ENCODE assay signal across 33 cellular contexts in the genomic region with DNA sequence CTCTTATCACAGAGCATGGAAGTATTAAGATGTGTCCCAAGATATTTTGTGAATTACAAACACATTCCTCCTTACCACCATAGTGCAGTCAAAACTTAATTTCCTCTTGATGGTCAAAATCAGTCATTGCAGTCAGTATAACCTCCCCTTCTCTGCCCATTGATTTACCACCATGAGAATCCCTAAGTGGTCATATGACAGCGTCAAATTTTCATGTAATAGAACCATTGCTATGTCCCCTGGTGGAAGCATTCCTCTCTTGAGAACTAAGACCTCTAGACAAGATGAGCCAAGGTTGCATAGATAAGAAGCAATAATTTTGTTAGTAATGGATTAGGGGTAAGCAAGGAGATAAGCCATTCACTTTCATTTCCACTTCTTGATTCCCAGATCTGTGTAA.
"Had no signal": no experiment of that assay in that cellular context is flagged by ENCODE, and none has a peak within 500 bp of the region (broad histone marks: within the 10 kb centered on the region; RNA-seq: fewer than 3 reads in every experiment).

No MANE protein-coding gene starts in this region.

- ATAC-seq: activated CD8-positive, alpha-beta T cell treated with anti-CD3 and anti-CD28 coated beads for 36 hours; activated naive CD4-positive, alpha-beta T cell treated with anti-CD3 and anti-CD28 coated beads, Interleukin-2, amount 50 U/mL, for 72 hours; activated T-cell treated with anti-CD3 and anti-CD28 coated beads, Interleukin-2, amount 50 U/mL, for 4 hours; activated T-cell treated with anti-CD3 and anti-CD28 coated beads, Interleukin-2, amount 50 U/mL, for 72 hours; activated T-helper 17 cell treated with anti-CD3 and anti-CD28 coated beads, Interleukin-2, amount 50 U/mL, for 72 hours; body of pancreas had no signal

- H3K27ac ChIP-seq: adrenal gland, body of pancreas, brain microvascular endothelial cell, breast epithelium, VCaP had no signal

- H3K9me3 ChIP-seq: adrenal gland, body of pancreas, breast epithelium had no signal

- H3K27me3 ChIP-seq: adrenal gland, body of pancreas, brain microvascular endothelial cell, breast epithelium had no signal

- DNase-seq: activated B cell treated with CpG ODN at 0.5 μM for 24 hours; activated CD4-positive, alpha-beta memory T cell treated with anti-CD3 and anti-CD28 coated beads for 36 hours; activated CD4-positive, alpha-beta T cell treated with anti-CD3 and anti-CD28 coated beads for 4 hours; activated CD4-positive, alpha-beta T cell treated with anti-CD3 and anti-CD28 coated beads, Interleukin-2, amount 10 ng/mL, durations not matched to agents 24 days and 14 days; activated CD4-positive, alpha-beta T cell treated with anti-CD3 and anti-CD28 coated beads, Interleukin-2, amount 50 U/mL, for 1 hour; activated CD4-positive, alpha-beta T cell treated with anti-CD3 and anti-CD28 coated beads, Interleukin-2, amount 50 U/mL, for 4 hours; activated CD4-positive, CD25-positive, alpha-beta regulatory T cell treated with anti-CD3 and anti-CD28 coated beads, Interleukin-2, amount 50 U/mL, for 72 hours; activated CD8-positive, alpha-beta memory T cell treated with anti-CD3 and anti-CD28 coated beads, Interleukin-2, amount 50 U/mL, for 4 hours; activated CD8-positive, alpha-beta T cell treated with anti-CD3 and anti-CD28 coated beads for 36 hours; activated effector memory CD4-positive, alpha-beta T cell treated with anti-CD3 and anti-CD28 coated beads, Interleukin-2, amount 50 U/mL, for 16 hours; activated gamma-delta T cell treated with Interleukin-2 at 50 U/mL for 16 hours; activated naive CD4-positive, alpha-beta T cell; activated naive CD4-positive, alpha-beta T cell treated with anti-CD3 and anti-CD28 coated beads for 36 hours; activated naive CD4-positive, alpha-beta T cell treated with anti-CD3 and anti-CD28 coated beads, Interleukin-2, amount 50 U/mL, for 16 hours; activated naive CD8-positive, alpha-beta T cell treated with anti-CD3 and anti-CD28 coated beads for 36 hours; activated T-cell treated with anti-CD3 and anti-CD28 coated beads for 4 hours; activated T-cell treated with anti-CD3 and anti-CD28 coated beads, Interleukin-2, amount 50 U/mL, for 1 hour; activated T-cell treated with anti-CD3 and anti-CD28 coated beads, Interleukin-2, amount 50 U/mL, for 4 hours; activated T-cell treated with anti-CD3 and anti-CD28 coated beads, Interleukin-2, amount 50 U/mL, for 72 hours; adrenal gland; amniotic stem cell; aorta; body of pancreas; brain microvascular endothelial cell; central memory CD4-positive, alpha-beta T cell; T-helper 2 cell; T-helper 9 cell had no signal

- H3K27me3 Mint-ChIP-seq: activated B cell treated with CpG ODN at 0.5 μM for 24 hours; activated CD4-positive, alpha-beta memory T cell treated with anti-CD3 and anti-CD28 coated beads for 36 hours; activated CD4-positive, alpha-beta T cell treated with anti-CD3 and anti-CD28 coated beads, Interleukin-2, amount 10 ng/mL, durations not matched to agents 24 days and 14 days; activated CD8-positive, alpha-beta T cell treated with anti-CD3 and anti-CD28 coated beads for 36 hours; activated naive CD8-positive, alpha-beta T cell treated with anti-CD3 and anti-CD28 coated beads for 36 hours; activated T-helper 17 cell treated with anti-CD3 and anti-CD28 coated beads, Interleukin-2, amount 50 U/mL, for 72 hours had no signal

- H3K4me1 ChIP-seq: adrenal gland, body of pancreas, breast epithelium had no signal

- H3K4me3 ChIP-seq: adrenal gland, body of pancreas, breast epithelium had no signal

- H3K36me3 Mint-ChIP-seq: activated CD4-positive, alpha-beta memory T cell treated with anti-CD3 and anti-CD28 coated beads for 36 hours; activated naive CD4-positive, alpha-beta T cell treated with anti-CD3 and anti-CD28 coated beads, Interleukin-2, amount 50 U/mL, for 72 hours; activated naive CD8-positive, alpha-beta T cell treated with anti-CD3 and anti-CD28 coated beads for 36 hours had no signal

- H3K27ac Mint-ChIP-seq: activated B cell treated with CpG ODN at 0.5 μM for 24 hours; activated CD4-positive, alpha-beta memory T cell treated with anti-CD3 and anti-CD28 coated beads for 36 hours; activated CD4-positive, alpha-beta T cell treated with anti-CD3 and anti-CD28 coated beads, Interleukin-2, amount 10 ng/mL, durations not matched to agents 24 days and 14 days; activated CD8-positive, alpha-beta T cell treated with anti-CD3 and anti-CD28 coated beads for 36 hours; activated naive CD4-positive, alpha-beta T cell treated with anti-CD3 and anti-CD28 coated beads for 36 hours; activated naive CD4-positive, alpha-beta T cell treated with anti-CD3 and anti-CD28 coated beads, Interleukin-2, amount 50 U/mL, for 72 hours; activated naive CD8-positive, alpha-beta T cell treated with anti-CD3 and anti-CD28 coated beads for 36 hours; activated T-cell treated with anti-CD3 and anti-CD28 coated beads, Interleukin-2, amount 50 U/mL, for 72 hours; activated T-helper 1 cell treated with anti-CD3 and anti-CD28 coated beads, Interleukin-12 subunit alpha, Interleukin-12 subunit beta, Interleukin-2, Interleukin-4 antibody, amounts not matched to agents 30 ng/mL and 10 ng/mL and 1 ng/mL, durations not matched to agents 14 hours and 24 hours and 36 hours; activated T-helper 17 cell treated with anti-CD3 and anti-CD28 coated beads, Interleukin-2, amount 50 U/mL, for 72 hours; T-helper 2 cell treated with Interferon-gamma antibody and Interleukin-4, amounts not matched to agents 5 μg/mL and 100 μg/mL, for 36 hours had no signal

- H3K36me3 ChIP-seq: adrenal gland, brain microvascular endothelial cell, breast epithelium had no signal

- H3K4me3 Mint-ChIP-seq: activated B cell treated with CpG ODN at 0.5 μM for 24 hours; activated CD4-positive, alpha-beta memory T cell treated with anti-CD3 and anti-CD28 coated beads for 36 hours; activated CD4-positive, alpha-beta T cell treated with anti-CD3 and anti-CD28 coated beads, Interleukin-2, amount 10 ng/mL, durations not matched to agents 24 days and 14 days; activated CD8-positive, alpha-beta T cell treated with anti-CD3 and anti-CD28 coated beads for 36 hours; activated naive CD4-positive, alpha-beta T cell treated with anti-CD3 and anti-CD28 coated beads for 36 hours; activated naive CD8-positive, alpha-beta T cell treated with anti-CD3 and anti-CD28 coated beads for 36 hours; activated T-cell treated with anti-CD3 and anti-CD28 coated beads, Interleukin-2, amount 50 U/mL, for 4 hours; activated T-cell treated with anti-CD3 and anti-CD28 coated beads, Interleukin-2, amount 50 U/mL, for 72 hours; activated T-helper 1 cell treated with anti-CD3 and anti-CD28 coated beads, Interleukin-12 subunit alpha, Interleukin-12 subunit beta, Interleukin-2, Interleukin-4 antibody, amounts not matched to agents 30 ng/mL and 10 ng/mL and 1 ng/mL, durations not matched to agents 14 hours and 24 hours and 36 hours; activated T-helper 17 cell treated with anti-CD3 and anti-CD28 coated beads, Interleukin-2, amount 50 U/mL, for 72 hours; T-helper 2 cell treated with Interferon-gamma antibody and Interleukin-4, amounts not matched to agents 5 μg/mL and 100 μg/mL, for 36 hours had no signal

- H3K9me3 Mint-ChIP-seq: activated B cell treated with CpG ODN at 0.5 μM for 24 hours; activated CD4-positive, alpha-beta memory T cell treated with anti-CD3 and anti-CD28 coated beads for 36 hours; activated CD8-positive, alpha-beta T cell treated with anti-CD3 and anti-CD28 coated beads for 36 hours; activated naive CD4-positive, alpha-beta T cell treated with anti-CD3 and anti-CD28 coated beads for 36 hours; activated naive CD4-positive, alpha-beta T cell treated with anti-CD3 and anti-CD28 coated beads, Interleukin-2, amount 50 U/mL, for 72 hours; activated naive CD8-positive, alpha-beta T cell treated with anti-CD3 and anti-CD28 coated beads for 36 hours; activated T-cell treated with anti-CD3 and anti-CD28 coated beads, Interleukin-2, amount 50 U/mL, for 4 hours; activated T-cell treated with anti-CD3 and anti-CD28 coated beads, Interleukin-2, amount 50 U/mL, for 72 hours; activated T-helper 1 cell treated with anti-CD3 and anti-CD28 coated beads, Interleukin-12 subunit alpha, Interleukin-12 subunit beta, Interleukin-2, Interleukin-4 antibody, amounts not matched to agents 30 ng/mL and 10 ng/mL and 1 ng/mL, durations not matched to agents 14 hours and 24 hours and 36 hours; activated T-helper 17 cell treated with anti-CD3 and anti-CD28 coated beads, Interleukin-2, amount 50 U/mL, for 72 hours; T-helper 2 cell treated with Interferon-gamma antibody and Interleukin-4, amounts not matched to agents 5 μg/mL and 100 μg/mL, for 36 hours had no signal

- H3K4me1 Mint-ChIP-seq: activated T-helper 17 cell treated with anti-CD3 and anti-CD28 coated beads, Interleukin-2, amount 50 U/mL, for 72 hours had no signal
